ENCODE assay signal across 1 cellular context in genomic region chr3:41370307-41370706, GRCh38.
TF ChIP-seq lines count a peak whose summit lies in the region.

No MANE protein-coding gene starts in this region.

TF ChIP-seq in HepG2, 621 proteins besides CTCF, POLR2A, EP300 and RAD21 (continued from another document):
- no peak for TF ChIP-seq ZNF142 (CRISPR knock-in tag; IDR thresholded peaks at IDR 0.05)
- no peak for TF ChIP-seq NFRKB (IDR thresholded peaks at IDR 0.05)
